1 cellular context compared by ENCODE assay signal in the genomic region with DNA sequence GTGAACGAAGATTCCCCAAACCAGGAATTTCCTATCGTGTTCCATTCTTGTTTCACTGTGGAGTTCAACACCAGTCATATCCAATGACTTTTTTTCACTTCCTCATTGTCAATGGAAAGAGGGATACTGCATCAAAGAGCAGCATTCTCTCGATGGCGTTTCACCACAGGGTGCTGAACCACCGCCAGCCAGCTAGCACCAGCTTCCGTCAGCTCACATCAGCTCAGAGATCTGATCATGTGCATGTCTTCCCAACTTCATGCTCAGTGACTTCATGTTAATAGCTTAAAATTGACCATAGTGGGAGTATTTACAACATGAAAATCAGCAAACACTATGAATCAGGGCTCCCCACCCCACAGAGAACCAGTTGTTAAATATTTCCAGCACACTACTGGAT.
TF ChIP-seq lines count a peak whose summit lies in the region.

No MANE protein-coding gene starts in this region.

TF ChIP-seq in GM12878, 131 proteins besides CTCF, POLR2A, EP300 and RAD21 (continued from another document):
- TF ChIP-seq, protein P1, sequence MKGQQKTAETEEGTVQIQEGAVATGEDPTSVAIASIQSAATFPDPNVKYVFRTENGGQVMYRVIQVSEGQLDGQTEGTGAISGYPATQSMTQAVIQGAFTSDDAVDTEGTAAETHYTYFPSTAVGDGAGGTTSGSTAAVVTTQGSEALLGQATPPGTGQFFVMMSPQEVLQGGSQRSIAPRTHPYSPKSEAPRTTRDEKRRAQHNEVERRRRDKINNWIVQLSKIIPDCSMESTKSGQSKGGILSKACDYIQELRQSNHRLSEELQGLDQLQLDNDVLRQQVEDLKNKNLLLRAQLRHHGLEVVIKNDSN (IDR thresholded peaks at IDR 0.05; ENCODE audit: borderline replicate concordance, extremely low read length, insufficient read depth, low read depth, low read length), result no peak
